Comparison of ENCODE assay signal across 9 cellular contexts in the genomic region with DNA sequence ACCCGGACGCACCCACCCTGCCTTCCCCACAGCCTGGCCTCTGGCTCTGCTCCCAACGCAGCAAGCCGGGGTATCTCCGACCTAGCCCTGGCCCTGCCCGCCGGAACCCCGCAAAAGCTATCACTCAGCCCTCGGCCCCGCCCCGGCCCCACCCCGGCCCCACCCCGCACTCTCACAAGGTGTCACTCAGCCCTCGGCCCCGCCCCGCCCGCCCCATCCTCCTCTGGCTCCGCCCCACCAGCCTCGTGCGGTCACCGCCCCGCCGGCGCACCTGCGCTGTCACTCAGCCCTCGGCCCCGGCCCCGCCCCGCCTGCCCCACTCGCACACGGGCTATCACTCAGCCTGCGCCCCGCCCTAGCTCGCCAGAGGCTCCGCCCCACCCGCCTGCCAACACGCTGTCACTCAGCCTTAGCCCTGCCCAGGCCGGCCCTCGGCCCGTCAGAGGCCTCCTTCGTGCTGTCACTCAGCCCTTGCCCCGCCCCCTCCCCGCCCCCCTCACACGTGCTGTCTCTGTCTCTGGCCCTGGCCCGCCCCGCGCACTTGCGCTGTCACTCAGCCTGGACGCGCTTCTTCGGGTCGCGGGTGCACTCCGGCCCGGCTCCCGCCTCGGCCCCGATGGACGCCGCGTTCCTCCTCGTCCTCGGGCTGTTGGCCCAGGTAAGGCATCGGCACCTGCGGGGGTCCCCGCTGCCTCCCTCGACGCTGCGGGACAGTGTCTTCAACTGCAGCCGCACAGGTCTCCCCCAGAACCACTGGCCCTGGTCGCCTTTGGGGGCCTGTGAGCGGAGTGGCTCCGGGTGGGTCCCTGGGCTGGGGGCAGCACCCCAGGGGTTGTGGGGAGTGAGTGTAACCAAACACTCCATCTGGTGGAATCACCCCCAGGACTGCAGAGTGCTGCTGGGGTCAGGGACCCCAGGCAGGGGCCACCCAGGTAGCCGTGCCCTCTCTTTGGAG. TPM values are rescaled to one million over a fixed set of nuclear protein-coding genes. Genes with fewer than 3 reads are reported as not detected.
DNase-seq lines count a peak whose midpoint lies in the region; ATAC-seq, FAIRE-seq and TF ChIP-seq lines count a peak whose summit lies in the region.
"Had no signal": no experiment of that assay in that cellular context is flagged by ENCODE, and none has a peak within 500 bp of the region (broad histone marks: within the 10 kb centered on the region; RNA-seq: fewer than 3 reads in every experiment).

A gene with protein sequence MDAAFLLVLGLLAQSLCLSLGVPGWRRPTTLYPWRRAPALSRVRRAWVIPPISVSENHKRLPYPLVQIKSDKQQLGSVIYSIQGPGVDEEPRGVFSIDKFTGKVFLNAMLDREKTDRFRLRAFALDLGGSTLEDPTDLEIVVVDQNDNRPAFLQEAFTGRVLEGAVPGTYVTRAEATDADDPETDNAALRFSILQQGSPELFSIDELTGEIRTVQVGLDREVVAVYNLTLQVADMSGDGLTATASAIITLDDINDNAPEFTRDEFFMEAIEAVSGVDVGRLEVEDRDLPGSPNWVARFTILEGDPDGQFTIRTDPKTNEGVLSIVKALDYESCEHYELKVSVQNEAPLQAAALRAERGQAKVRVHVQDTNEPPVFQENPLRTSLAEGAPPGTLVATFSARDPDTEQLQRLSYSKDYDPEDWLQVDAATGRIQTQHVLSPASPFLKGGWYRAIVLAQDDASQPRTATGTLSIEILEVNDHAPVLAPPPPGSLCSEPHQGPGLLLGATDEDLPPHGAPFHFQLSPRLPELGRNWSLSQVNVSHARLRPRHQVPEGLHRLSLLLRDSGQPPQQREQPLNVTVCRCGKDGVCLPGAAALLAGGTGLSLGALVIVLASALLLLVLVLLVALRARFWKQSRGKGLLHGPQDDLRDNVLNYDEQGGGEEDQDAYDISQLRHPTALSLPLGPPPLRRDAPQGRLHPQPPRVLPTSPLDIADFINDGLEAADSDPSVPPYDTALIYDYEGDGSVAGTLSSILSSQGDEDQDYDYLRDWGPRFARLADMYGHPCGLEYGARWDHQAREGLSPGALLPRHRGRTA (plus strand): TSS at position 533 of the 955 bp plus-strand sequence. CDS start 84 bp downstream, at position 617.

- peaks cover 12% of the 10 kb centered on the region for H3K4me1 Mint-ChIP-seq in neural progenitor cell

- no peak within 1 kb of the TSS for H3K27ac ChIP-seq in neural progenitor cell

- ATAC-seq in stimulated activated naive CD8-positive, alpha-beta T cell treated with anti-CD3 and anti-CD28 coated beads, Interleukin-15, Interleukin-2, amounts not matched to agents 100 U/mL and 50 U/mL, for 24 hours = peak; percentile 95

- no peaks in the 10 kb centered on the region for H3K9me3 ChIP-seq in neural progenitor cell (ENCODE audit: low read depth)

- H3K27me3 Mint-ChIP-seq in neural progenitor cell (ENCODE audit: insufficient read depth, low read depth) = peaks cover 11% of the 10 kb centered on the region

- H2AFZ ChIP-seq in neural progenitor cell (replicated peaks) = no peak within 1 kb of the TSS

- TF ChIP-seq POLR2A in H54 (IDR thresholded peaks at IDR 0.05; ENCODE audit: low read depth, low read length) = no peak

- H3K4me3 ChIP-seq in neural progenitor cell = peak within 1 kb of the TSS; percentile 28

- H3K36me3 Mint-ChIP-seq in neural progenitor cell = no peaks in the 10 kb centered on the region

- H4K20me1 ChIP-seq in neural progenitor cell (ENCODE audit: low read depth) = peaks cover 24% of the 10 kb centered on the region

- no peak for FAIRE-seq in H54 (lab: Jason Lieb, UNC)
- FAIRE-seq: endometrium had no signal

- TF ChIP-seq CTCF in neural progenitor cell (IDR thresholded peaks at IDR 0.05) = no peak

- DNase-seq in DMS153 (lab: John Stamatoyannopoulos, UW) = peak; percentile 94
- peak; percentile 92 for DNase-seq in H54 (ENCODE audit: insufficient read length, low spot score)
- DNase-seq in LoVo (ENCODE audit: low spot score) = peak; percentile 94
- peak; percentile 96 for DNase-seq in RPMI8226
- DNase-seq in activated T-helper 9 cell treated with anti-CD3 and anti-CD28 coated beads, Interleukin-2, amount 50 U/mL, for 16 hours (ENCODE audit: low read depth) = peak; percentile 93
- DNase-seq in fibroblast of the conjunctiva (ENCODE audit: low read depth) = peak; percentile 72
- DNase-seq in neural progenitor cell (ENCODE audit: low spot score) = peak; percentile 99
- DNase-seq in stimulated activated naive CD8-positive, alpha-beta T cell treated with anti-CD3 and anti-CD28 coated beads, Interleukin-15, Interleukin-2, amounts not matched to agents 100 U/mL and 50 U/mL, for 24 hours = peak; percentile 96

- H3K4me3 Mint-ChIP-seq in neural progenitor cell = peak within 1 kb of the TSS; percentile 74

- H3K79me2 ChIP-seq in neural progenitor cell (ENCODE audit: low read depth) = no peaks in the 10 kb centered on the region

- H3K27ac Mint-ChIP-seq in neural progenitor cell = no peak within 1 kb of the TSS

- H3K4me2 ChIP-seq in neural progenitor cell = peak within 1 kb of the TSS; percentile 71

- peaks cover 49% of the 10 kb centered on the region for H3K27me3 ChIP-seq in neural progenitor cell

- H3K9me3 Mint-ChIP-seq in neural progenitor cell = no peaks in the 10 kb centered on the region

- no peaks in the 10 kb centered on the region for H3K36me3 ChIP-seq in neural progenitor cell

- no peaks in the 10 kb centered on the region for H3F3A ChIP-seq in neural progenitor cell (ENCODE audit: low read depth)

- no peak within 1 kb of the TSS for H3K9ac ChIP-seq in neural progenitor cell

- peaks cover 23% of the 10 kb centered on the region for H3K4me1 ChIP-seq in neural progenitor cell

RNA-seq across cellular contexts. Expression of the gene that starts here (rescaled TPM):
- not detected in 2 replicates for total RNA-seq in neural progenitor cell (ENCODE audit: low replicate concordance)

Comparison
In these comparisons a context has a peak if more than half of its experiments do, and no peak if none do; other contexts are left out.
1. Peak in DNase-seq, H3K4me3 ChIP-seq and H3K4me2 ChIP-seq in neural progenitor cell; RNA of the gene not detected or under 1 TPM.